9 cellular contexts compared by ENCODE assay signal in genomic region chr7:36723951-36724664, GRCh38. TPM values are rescaled to one million over a fixed set of nuclear protein-coding genes. Genes with fewer than 3 reads are reported as not detected.
DNase-seq lines count a peak whose midpoint lies in the region; ATAC-seq, FAIRE-seq and TF ChIP-seq lines count a peak whose summit lies in the region.
"Had no signal": no experiment of that assay in that cellular context is flagged by ENCODE, and none has a peak within 500 bp of the region (broad histone marks: within the 10 kb centered on the region; RNA-seq: fewer than 3 reads in every experiment).

Gene AOAH, minus strand, starts transcription at chr7:36724494. Its CDS starts 346 bp downstream, at chr7:36724148.

- peaks cover 7% of the 10 kb centered on the region for H3K9me3 ChIP-seq in left ventricle myocardium inferior (replicated peaks)

- DNase-seq in Jurkat, Clone E6-1 (ENCODE audit: low read depth, low spot score), result peak; percentile 92
- DNase-seq in activated CD8-positive, alpha-beta memory T cell treated with anti-CD3 and anti-CD28 coated beads for 4 hours (ENCODE audit: low read depth in 2 of 2), result peak; percentile 45 to 50
- DNase-seq in left ventricle myocardium inferior, result peak; percentile 55
- peak; percentile 55 for DNase-seq in stimulated activated CD8-positive, alpha-beta memory T cell treated with anti-CD3 and anti-CD28 coated beads, Interleukin-12 subunit alpha, Interleukin-12 subunit beta, amount 100 ng/mL, for 1 hour (ENCODE audit: low read depth)
- DNase-seq in epidermal melanocyte (ENCODE audit: insufficient read length, low spot score), result no peak
- DNase-seq in HTR-8/SVneo (ENCODE audit: insufficient read length, low spot score), result no peak

- peak within 1 kb of the TSS; percentile 9 for H3K27ac ChIP-seq in left ventricle myocardium inferior (replicated peaks)

- no peak for TF ChIP-seq CTCF in left ventricle myocardium inferior (IDR thresholded peaks at IDR 0.05; ENCODE audit: borderline replicate concordance)

- no peak within 1 kb of the TSS; the same call in 1 of the 2 replicates for H3K4me3 ChIP-seq in Jurkat, Clone E6-1 (ENCODE audit: low read length)
- H3K4me3 ChIP-seq in left ventricle myocardium inferior, result peak within 1 kb of the TSS; percentile 34

- FAIRE-seq in HTR-8/SVneo (lab: Jason Lieb, UNC), result no peak
- FAIRE-seq: TTC549 had no signal

- intact Hi-C loops in left ventricle myocardium inferior (cut with micrococcal nuclease), result no loop called here

- no peaks in the 10 kb centered on the region for H3K36me3 ChIP-seq in left ventricle myocardium inferior

- H3K4me1 ChIP-seq in left ventricle myocardium inferior, result no peaks in the 10 kb centered on the region

- ATAC-seq in GM21381 (IDR thresholded peaks at IDR 0.05; ENCODE audit: unreplicated experiment), result peak; percentile 95

- H3K27me3 ChIP-seq in left ventricle myocardium inferior (ENCODE audit: low read depth), result no peaks in the 10 kb centered on the region

RNA-seq across cellular contexts. Expression of gene AOAH, which starts in this region (rescaled TPM):
- polyA plus RNA-seq in Jurkat, Clone E6-1 (2012; ENCODE audit: insufficient read depth, insufficient read length), result 2.5 TPM
- total RNA-seq in left ventricle myocardium inferior, result 1.9 TPM
- total RNA-seq: pulmonary artery endothelial cell had no signal

Comparison
In these comparisons a context has a peak if more than half of its experiments do, and no peak if none do; other contexts are left out.
1. DNase-seq: peak in Jurkat, Clone E6-1 (single experiment), activated CD8-positive, alpha-beta memory T cell treated with anti-CD3 and anti-CD28 coated beads for 4 hours (2 of 2), left ventricle myocardium inferior (single experiment) and stimulated activated CD8-positive, alpha-beta memory T cell treated with anti-CD3 and anti-CD28 coated beads, Interleukin-12 subunit alpha, Interleukin-12 subunit beta, amount 100 ng/mL, for 1 hour (single experiment); none in epidermal melanocyte (single experiment) and HTR-8/SVneo (single experiment).